In the genomic region with DNA sequence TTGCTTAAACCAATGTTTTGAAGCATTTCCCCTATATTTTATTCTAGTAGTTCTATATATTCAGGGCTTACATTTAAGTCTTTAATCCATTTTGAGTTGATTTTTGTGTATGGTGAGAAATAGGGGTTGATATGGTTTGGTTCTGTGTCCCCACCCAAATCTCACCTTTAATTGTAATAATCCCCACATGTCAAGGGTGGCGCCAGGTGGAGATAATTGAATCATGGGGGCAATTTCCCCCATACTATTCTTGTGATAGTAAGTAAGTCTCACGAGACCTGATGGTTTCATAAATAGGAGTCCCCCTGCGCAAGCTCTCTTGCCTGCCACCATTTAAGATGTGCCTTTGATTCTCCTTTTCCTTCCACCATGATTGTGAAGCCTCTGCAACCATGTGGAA, we compare ENCODE assay signal across 8 cellular contexts.
"Had no signal": no experiment of that assay in that cellular context is flagged by ENCODE, and none has a peak within 500 bp of the region (broad histone marks: within the 10 kb centered on the region; RNA-seq: fewer than 3 reads in every experiment).

No MANE protein-coding gene starts in this region.

- DNase-seq: GDM1, GF-D8 had no signal

- FAIRE-seq: G401.6, GM12878, GM12891, GM12892, GM18507, GM19239 had no signal

- ATAC-seq: GM12878 had no signal

- H3K4me3 ChIP-seq: GM12878 had no signal
